In the genomic region with DNA sequence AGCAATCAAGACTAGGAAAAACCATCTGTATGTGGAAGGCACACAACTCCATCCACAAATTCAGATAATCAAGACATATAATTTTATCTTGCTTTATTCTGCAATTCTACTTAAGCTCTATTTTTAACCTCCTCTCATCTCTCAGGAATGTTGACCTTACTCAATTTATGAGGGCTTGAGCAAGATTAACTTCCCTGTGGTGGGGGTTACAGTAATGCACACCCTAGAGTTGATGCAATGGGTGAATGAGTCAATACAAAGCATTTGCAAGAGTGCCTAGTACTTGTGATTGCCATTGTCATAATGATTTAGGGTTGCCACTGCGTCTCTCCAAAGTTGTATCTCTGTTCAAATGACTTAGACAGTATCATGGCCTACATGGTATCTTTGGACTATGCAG, we compare ENCODE assay signal across 13 cellular contexts.
DNase-seq lines count a peak whose midpoint lies in the region; ATAC-seq and TF ChIP-seq lines count a peak whose summit lies in the region.
"Had no signal": no experiment of that assay in that cellular context is flagged by ENCODE, and none has a peak within 500 bp of the region (broad histone marks: within the 10 kb centered on the region; RNA-seq: fewer than 3 reads in every experiment).

No MANE protein-coding gene starts in this region.

- no peak overlapping the region for H3K4me3 ChIP-seq in epithelial cell of esophagus (ENCODE audit: low read length)

- no peak for ATAC-seq in activated CD4-positive, CD25-positive, alpha-beta regulatory T cell treated with anti-CD3 and anti-CD28 coated beads, Interleukin-2, amount 50 U/mL, for 24 hours
- ATAC-seq in HG03175 (IDR thresholded peaks at IDR 0.05; ENCODE audit: unreplicated experiment) = no peak
- ATAC-seq: CD8-positive, alpha-beta T cell; left ventricle myocardium superior had no signal

- DNase-seq in ELR (ENCODE audit: low read depth) (peak; percentile 1), NOMO-1 (lab: John Stamatoyannopoulos, UW; ENCODE audit: unreplicated experiment in 2 of 2) (peak; percentile 71 to 73), epithelial cell of esophagus (ENCODE audit: low read depth) (peak; percentile 75), renal cortical epithelial cell (ENCODE audit: low read depth) (peak; percentile 58), foreskin melanocyte (no peak)
- no peak for DNase-seq in activated CD8-positive, alpha-beta memory T cell treated with anti-CD3 and anti-CD28 coated beads for 24 hours
- DNase-seq: CD8-positive, alpha-beta T cell; dermis blood vessel endothelial cell; head of caudate nucleus; left ventricle myocardium superior; NCI-H187 had no signal

- no peak for TF ChIP-seq CTCF in epithelial cell of esophagus (IDR thresholded peaks at IDR 0.05; ENCODE audit: insufficient read depth, low read depth, low read length, missing control alignments)

Comparison
In these comparisons a context has a peak if more than half of its experiments do, and no peak if none do; other contexts are left out.
1. DNase-seq: peak in ELR (single experiment), NOMO-1 (2 of 2), epithelial cell of esophagus (single experiment) and renal cortical epithelial cell (single experiment); none in foreskin melanocyte (single experiment) and activated CD8-positive, alpha-beta memory T cell treated with anti-CD3 and anti-CD28 coated beads for 24 hours (single experiment).